ENCODE assay signal across 8 cellular contexts in the genomic region with DNA sequence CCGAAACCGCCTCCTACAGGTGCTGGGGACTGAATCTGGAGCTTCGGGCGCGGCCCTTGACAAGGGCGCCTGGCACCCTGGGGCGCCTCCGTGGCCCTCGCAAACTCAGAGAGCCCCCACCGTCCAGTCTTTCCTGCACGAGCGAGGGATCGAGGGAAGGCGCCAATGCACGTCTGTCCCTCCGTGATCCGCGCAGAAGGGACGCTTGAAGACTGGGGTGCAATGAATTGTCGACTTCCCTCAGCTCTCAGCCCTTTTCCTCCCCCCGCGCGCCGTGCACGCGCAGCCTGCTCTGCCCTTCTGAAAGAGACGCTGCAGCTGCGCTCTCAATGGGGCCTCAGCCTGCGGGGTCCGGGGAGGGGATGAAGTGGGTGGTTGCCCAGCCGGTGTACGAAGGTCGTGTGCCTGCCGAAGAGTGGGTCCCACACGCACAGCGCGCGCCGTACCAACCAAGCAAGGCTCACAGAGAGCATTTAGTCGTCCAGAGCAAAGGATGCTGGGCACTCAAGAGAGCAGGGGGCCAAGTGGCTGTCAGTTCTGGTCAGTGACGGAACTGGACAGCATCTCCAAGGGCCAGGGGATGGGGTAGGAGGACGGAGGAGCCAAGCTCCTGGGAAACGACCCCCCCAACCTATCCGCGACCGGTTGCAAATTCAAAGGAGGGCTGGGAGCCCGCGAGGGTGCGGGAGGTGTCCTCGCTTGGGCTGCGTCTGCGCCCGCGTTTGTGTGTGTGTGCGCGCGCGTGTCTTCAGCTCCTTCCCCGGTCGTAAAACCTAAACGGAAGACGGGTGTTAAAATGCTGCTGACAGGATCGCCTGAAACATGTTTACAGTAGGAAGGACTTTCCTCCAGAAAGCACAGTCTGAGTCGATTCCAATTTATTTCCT. TPM values are rescaled to one million over a fixed set of nuclear protein-coding genes. Genes with fewer than 3 reads are reported as not detected.
A peak's percentile ranks its signal among the peaks of the same experiment; 100 is the strongest.
DNase-seq lines count a peak whose midpoint lies in the region; ATAC-seq and TF ChIP-seq lines count a peak whose summit lies in the region.

No MANE protein-coding gene starts in this region.

- peak; percentile 41 for DNase-seq in ACHN
- peak; percentile 88 for DNase-seq in NCI-H146 treated with DMSO at 0.1 percent for 48 hours (lab: John Stamatoyannopoulos, UW; ENCODE audit: unreplicated experiment)
- peak; percentile 59 for DNase-seq in UCSD-AML1 (lab: John Stamatoyannopoulos, UW; ENCODE audit: unreplicated experiment)
- peak; percentile 42 for DNase-seq in dedifferentiated amniotic fluid mesenchymal stem cell (ENCODE audit: extremely low spot score)
- peak in 1 of 2 donors; percentile 68 for DNase-seq in stimulated activated effector memory CD8-positive, alpha-beta T cell treated with anti-CD3 and anti-CD28 coated beads, Interleukin-12 subunit alpha, Interleukin-12 subunit beta, amount 100 ng/mL, for 72 hours (ENCODE audit: low spot score in 2 of 2)

- in situ Hi-C loops in ACHN (cut with HindIII; ENCODE audit: low pct_ligation_motif_present, low pct_unique_long_range_greater_than_20kb, low sequenced_read_pairs), result no loop called here

- peak overlapping the region; percentile 48 to 54 for H3K27ac ChIP-seq in liver (ENCODE audit: low read depth in 1 of 2, low read length in 2 of 2)

- peak overlapping the region; percentile 92 for H3K4me3 Mint-ChIP-seq in stimulated activated effector memory CD8-positive, alpha-beta T cell treated with anti-CD3 and anti-CD28 coated beads, Interleukin-12 subunit alpha, Interleukin-12 subunit beta, amount 100 ng/mL, for 72 hours

- no peak for TF ChIP-seq CTCF in liver (IDR thresholded peaks at IDR 0.05; ENCODE audit: low read depth, low read length, missing input control)

- no peak for TF ChIP-seq POLR2A in GM18505 (IDR thresholded peaks at IDR 0.05; ENCODE audit: borderline replicate concordance, extremely low read depth, insufficient read depth, insufficient read length)

- no peaks in the 10 kb centered on the region for H3K36me3 Mint-ChIP-seq in stimulated activated effector memory CD8-positive, alpha-beta T cell treated with anti-CD3 and anti-CD28 coated beads, Interleukin-12 subunit alpha, Interleukin-12 subunit beta, amount 100 ng/mL, for 72 hours

- peaks cover 16% of the 10 kb centered on the region for H3K4me1 Mint-ChIP-seq in stimulated activated effector memory CD8-positive, alpha-beta T cell treated with anti-CD3 and anti-CD28 coated beads, Interleukin-12 subunit alpha, Interleukin-12 subunit beta, amount 100 ng/mL, for 72 hours

- under 1% methylated on average over 64 of the region's 64 CpGs for WGBS in liver

- no peak for TF ChIP-seq RAD21 in liver (IDR thresholded peaks at IDR 0.05)

- no peaks in the 10 kb centered on the region for H3K36me3 ChIP-seq in liver (ENCODE audit: control insufficient read depth in 4 of 4, insufficient read depth in 3 of 4, low read depth in 1 of 4, low read length in 3 of 4)

- ATAC-seq in GM18505 (IDR thresholded peaks at IDR 0.05; ENCODE audit: unreplicated experiment) (peak; percentile 32), HG02798 (IDR thresholded peaks at IDR 0.05; ENCODE audit: poor library complexity, unreplicated experiment) (peak; percentile 43)
- peak; percentile 48 for ATAC-seq in stimulated activated effector memory CD8-positive, alpha-beta T cell treated with anti-CD3 and anti-CD28 coated beads, Interleukin-12 subunit alpha, Interleukin-12 subunit beta, amount 100 ng/mL, for 72 hours

- H3K27me3 ChIP-seq in liver (ENCODE audit: control insufficient read depth in 4 of 4, insufficient read depth in 4 of 4, low read length in 3 of 4), result no peaks in the 10 kb centered on the region

- peak overlapping the region; percentile 57 to 73 (median 70) for H3K4me3 ChIP-seq in liver (ENCODE audit: low read depth in 1 of 3, low read length in 3 of 3)

- H3K9me3 ChIP-seq in liver (ENCODE audit: control insufficient read depth in 4 of 4, low read length in 3 of 4), result no peaks in the 10 kb centered on the region

- no peaks in the 10 kb centered on the region for H3K9me3 Mint-ChIP-seq in stimulated activated effector memory CD8-positive, alpha-beta T cell treated with anti-CD3 and anti-CD28 coated beads, Interleukin-12 subunit alpha, Interleukin-12 subunit beta, amount 100 ng/mL, for 72 hours

- H3K9ac ChIP-seq in liver (ENCODE audit: low read depth in 1 of 2, low read length in 2 of 2), result peak overlapping the region; percentile 55 to 64

- peaks cover 3 to 26% (median 16%) of the 10 kb centered on the region in 4 donors for H3K4me1 ChIP-seq in liver (ENCODE audit: control insufficient read depth in 4 of 4, insufficient read depth in 4 of 4, low read length in 3 of 4)

- no peak overlapping the region for H3K27ac Mint-ChIP-seq in stimulated activated effector memory CD8-positive, alpha-beta T cell treated with anti-CD3 and anti-CD28 coated beads, Interleukin-12 subunit alpha, Interleukin-12 subunit beta, amount 100 ng/mL, for 72 hours

TF ChIP-seq in liver, 16 proteins besides CTCF, POLR2A, EP300 and RAD21:
- no peak for TF ChIP-seq EGR1 (IDR thresholded peaks at IDR 0.05; ENCODE audit: low read depth in 2 of 2)

RNA-seq across cellular contexts. Expression of a gene that starts 5.4 kb away (rescaled TPM):
- total RNA-seq in liver, result 1 to 10 TPM in 1 of 2 donors, under 1 TPM in 1; 0.75 to 8.1 TPM
- 1 to 10 TPM in 1 of 2 donors, under 1 TPM in 1; 0.59 to 1.2 TPM for polyA plus RNA-seq in liver
